ENCODE assay signal across 24 cellular contexts in the genomic region with DNA sequence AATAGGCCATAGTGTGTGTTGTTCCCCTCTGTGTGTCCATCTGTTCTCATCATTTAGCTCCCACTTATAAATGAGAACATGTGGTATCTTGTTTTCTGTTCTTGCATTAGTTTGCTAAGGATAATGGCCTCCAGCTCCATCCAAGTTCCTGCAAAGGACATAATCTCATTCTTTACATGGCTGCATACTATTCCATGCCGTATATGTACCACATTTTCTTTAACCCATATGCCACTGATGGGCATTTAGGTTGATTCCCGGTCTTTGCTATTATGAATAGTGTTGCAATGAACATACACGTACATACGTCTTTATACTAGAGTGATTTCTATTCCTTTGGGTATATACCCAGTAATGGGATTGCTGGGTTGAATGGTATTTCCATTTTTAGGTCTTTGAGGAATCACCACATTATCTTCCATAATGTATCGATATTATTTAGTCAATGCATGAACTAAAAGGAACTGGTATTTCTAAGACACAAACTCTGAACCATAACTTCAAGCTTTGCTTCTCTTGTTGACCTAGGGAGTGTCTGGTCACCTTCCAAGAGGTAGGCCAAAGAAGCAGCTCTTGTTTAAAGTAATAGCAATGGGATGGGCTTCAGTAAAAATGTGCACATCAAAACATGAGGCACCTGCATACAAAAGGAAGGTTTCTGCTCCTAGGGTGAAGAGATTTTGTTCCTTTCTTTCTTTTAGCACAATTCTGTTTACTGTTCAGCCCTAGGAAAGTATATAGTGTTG.
A peak's percentile ranks its signal among the peaks of the same experiment; 100 is the strongest.
DNase-seq lines count a peak whose midpoint lies in the region; ATAC-seq, FAIRE-seq and TF ChIP-seq lines count a peak whose summit lies in the region.
"Had no signal": no experiment of that assay in that cellular context is flagged by ENCODE, and none has a peak within 500 bp of the region (broad histone marks: within the 10 kb centered on the region; RNA-seq: fewer than 3 reads in every experiment).

No MANE protein-coding gene starts in this region.

- no peak for ATAC-seq in K562
- ATAC-seq: GM23338 had no signal

- POLR2A ChIA-PET in HEK293 (lab: Yijun Ruan, JAX) (no interaction called here), K562 (lab: Yijun Ruan, JAX) (no interaction called here)

- TF ChIP-seq POLR2A in K562 (conservative IDR thresholded peaks at IDR 0.05) = no peak
- no peak for TF ChIP-seq POLR2A in breast epithelium (IDR thresholded peaks at IDR 0.05)

- TF ChIP-seq CTCF in HEK293 (tag by site-specific recombination; IDR thresholded peaks at IDR 0.05) (no peak), K562 (IDR thresholded peaks at IDR 0.05 in 2 of 3, conservative IDR thresholded peaks at IDR 0.05 in 1 of 3; ENCODE audit: insufficient read depth in 2 of 3, low read depth in 1 of 3, low read length in 3 of 3) (no peak), breast epithelium (IDR thresholded peaks at IDR 0.05) (no peak)

- no peak overlapping the region for H3K4me3 ChIP-seq in HEK293 (ENCODE audit: low read depth, low read length)
- no peak overlapping the region for H3K4me3 ChIP-seq in K562
- H3K4me3 ChIP-seq in mucosa of rectum (ENCODE audit: low read length in 2 of 2) = no peak overlapping the region
- no peak overlapping the region for H3K4me3 ChIP-seq in breast epithelium
- H3K4me3 ChIP-seq in SJCRH30 = no peak overlapping the region
- H3K4me3 ChIP-seq: GM23338 had no signal

- H3K27me3 ChIP-seq in K562 (ENCODE audit: control insufficient read depth in 2 of 2, insufficient read depth in 2 of 2, low read length in 2 of 2) (no peaks in the 10 kb centered on the region), mucosa of rectum (ENCODE audit: control insufficient read depth in 2 of 2, insufficient read depth in 2 of 2, low read length in 2 of 2) (no peaks in the 10 kb centered on the region), breast epithelium (no peaks in the 10 kb centered on the region), SJCRH30 (no peaks in the 10 kb centered on the region)
- H3K27me3 ChIP-seq: BE2C had no signal

- H3K9me3 ChIP-seq in HEK293 (ENCODE audit: control insufficient read depth, insufficient read depth, low read depth, low read length) (no peaks in the 10 kb centered on the region), K562 (replicated peaks; ENCODE audit: control insufficient read depth, insufficient read depth, low read depth, low read length) (no peaks in the 10 kb centered on the region), mucosa of rectum (ENCODE audit: control insufficient read depth in 2 of 2, low read length in 2 of 2) (no peaks in the 10 kb centered on the region), breast epithelium (no peaks in the 10 kb centered on the region), SJCRH30 (replicated peaks) (no peaks in the 10 kb centered on the region)
- H3K9me3 ChIP-seq: BE2C had no signal

- no TSS peak for BruUV-seq in K562 (replicated peaks; lab: Mats Ljungman, UMichigan)

- CTCF ChIA-PET in HEK293 (lab: Yijun Ruan, JAX) (interaction anchor here (0.7 to 0.8 kb wide), 2 partner anchors 17 to 751 kb away, joined by 3 to 4 read pairs; no protein-coding TSS in a partner anchor), K562 (lab: Yijun Ruan, JAX; ENCODE audit: low intra/inter-chr PET ratio) (no interaction called here)

- no peaks in the 10 kb centered on the region for H3K79me2 ChIP-seq in K562 (ENCODE audit: control insufficient read depth, insufficient read depth, low read length)

- H3K36me3 ChIP-seq in HEK293 (ENCODE audit: control insufficient read depth in 2 of 2, insufficient read depth in 1 of 2, low read length in 2 of 2) (no peaks in the 10 kb centered on the region), K562 (ENCODE audit: control insufficient read depth, insufficient read depth, low read length) (no peaks in the 10 kb centered on the region), mucosa of rectum (ENCODE audit: control insufficient read depth in 2 of 2, insufficient read depth in 2 of 2, low read length in 2 of 2) (no peaks in the 10 kb centered on the region), breast epithelium (no peaks in the 10 kb centered on the region), SJCRH30 (no peaks in the 10 kb centered on the region)
- H3K36me3 ChIP-seq: BE2C had no signal

- no peak overlapping the region for H3K4me2 ChIP-seq in K562 (ENCODE audit: insufficient read depth, low read length)
- H3K4me2 ChIP-seq: GM23338 had no signal

- 0% methylated on average over 5 of the region's 5 CpGs for WGBS in K562 (ENCODE audit: insufficient coverage, low coverage, missing lambda C conversion rate)

- in situ Hi-C loops in K562 (cut with MboI) = no loop called here

- no peaks in the 10 kb centered on the region; the same call in 1 of the 2 replicates for H3K4me1 ChIP-seq in HEK293 (ENCODE audit: control insufficient read depth, insufficient read depth, low read length)
- no peaks in the 10 kb centered on the region for H3K4me1 ChIP-seq in K562 (replicated peaks in 1 of 2; ENCODE audit: control insufficient read depth in 2 of 2, insufficient read depth in 2 of 2, low read length in 2 of 2)
- peaks cover 17 to 37% of the 10 kb centered on the region in 2 donors for H3K4me1 ChIP-seq in mucosa of rectum (ENCODE audit: control insufficient read depth in 2 of 2, insufficient read depth in 2 of 2, low read length in 2 of 2)
- no peaks in the 10 kb centered on the region for H3K4me1 ChIP-seq in breast epithelium
- H3K4me1 ChIP-seq in SJCRH30 = no peaks in the 10 kb centered on the region
- H3K4me1 ChIP-seq: BE2C had no signal

- intact Hi-C loops in K562 (cut with micrococcal nuclease) = no loop called here
- intact Hi-C loops in breast epithelium (cut with DNase I; ENCODE audit: low total_unique reads) = no loop called here

- no peaks in the 10 kb centered on the region for H4K20me1 ChIP-seq in K562 (replicated peaks; ENCODE audit: control insufficient read depth, insufficient read depth, low read length)

- H2AFZ ChIP-seq in K562 (ENCODE audit: low read depth, low read length) = no peak overlapping the region
- H2AFZ ChIP-seq: GM23338 had no signal

- no peaks in the 10 kb centered on the region for H3K9me1 ChIP-seq in K562 (ENCODE audit: control insufficient read depth, insufficient read depth, low read length)

- no peak for TF ChIP-seq RAD21 in K562 (CRISPR knock-in tag; conservative IDR thresholded peaks at IDR 0.05 in 1 of 2, IDR thresholded peaks at IDR 0.05 in 1 of 2)

- DNase-seq in NCI-H524 (lab: John Stamatoyannopoulos, UW) = peak; percentile 59 to 85
- no peak for DNase-seq in K562 (ENCODE audit: extremely low read depth in 1 of 4, low spot score in 3 of 4)
- no peak for DNase-seq in GM19238 (ENCODE audit: insufficient read length, low spot score)
- DNase-seq in breast epithelium (ENCODE audit: low spot score in 2 of 2) = no peak
- DNase-seq in SJCRH30 = no peak
- DNase-seq: ACHN; BE2C; C1 segment of cervical spinal cord; CD4-positive, CD25-positive, alpha-beta regulatory T cell; CD8-positive, alpha-beta memory T cell; COR-L47; DMS153; DMS79; GDM1; HCEC 1CT; HFFc6; IMR-90 had no signal

- FAIRE-seq in K562 (lab: Jason Lieb, UNC) = no peak
- FAIRE-seq: GM12892, GM18507, H54, HTR-8/SVneo had no signal

- TF ChIP-seq EP300 in K562 (IDR thresholded peaks at IDR 0.05; ENCODE audit: low read length) = no peak

- no peak overlapping the region for H3K9ac ChIP-seq in K562 (ENCODE audit: insufficient read depth in 1 of 2, low read depth in 2 of 2, low read length in 2 of 2)
- no peak overlapping the region for H3K9ac ChIP-seq in mucosa of rectum (ENCODE audit: low read depth in 1 of 2, low read length in 2 of 2)

- H3K27ac ChIP-seq in HEK293 (ENCODE audit: extremely low read depth, low read depth, low read length) = no peak overlapping the region
- no peak overlapping the region for H3K27ac ChIP-seq in K562 (ENCODE audit: extremely low read depth, low read depth, low read length)
- H3K27ac ChIP-seq in mucosa of rectum (ENCODE audit: low read depth in 2 of 2, low read length in 2 of 2) = peak overlapping the region; percentile 26 to 50
- H3K27ac ChIP-seq in breast epithelium = no peak overlapping the region
- H3K27ac ChIP-seq in SJCRH30 = no peak overlapping the region

TF ChIP-seq in K562, 482 proteins besides CTCF, POLR2A, EP300 and RAD21:
- TF ChIP-seq RBM25 (IDR thresholded peaks at IDR 0.05; ENCODE audit: low read depth, low read length, severe bottlenecking) (peak; percentile 23), SLC30A9 (CRISPR knock-in tag; IDR thresholded peaks at IDR 0.05) (no peak), ZNF146 (CRISPR knock-in tag; IDR thresholded peaks at IDR 0.05; ENCODE audit: unreplicated experiment) (peak; percentile 9)

Comparison
In these comparisons a context has a peak if more than half of its experiments do, and no peak if none do; other contexts are left out.
1. H3K27ac ChIP-seq: peak in mucosa of rectum (2 of 2); none in HEK293 (single experiment), K562 (single experiment), breast epithelium (0 of 2) and SJCRH30 (single experiment).
2. DNase-seq: peak in NCI-H524 (2 of 2); none in K562 (0 of 4), GM19238 (single experiment), breast epithelium (0 of 2) and SJCRH30 (0 of 2).
3. Of the 44 proteins assayed by ChIP-seq in both K562 and HEK293: peak only in K562: none; only in HEK293: none; in both: ZNF146; in neither: 43.